In genomic region chr19:14473073-14473790, GRCh38 we compare ENCODE assay signal across 11 cellular contexts. TPM values are rescaled to one million over a fixed set of nuclear protein-coding genes. Genes with fewer than 3 reads are reported as not detected.
DNase-seq lines count a peak whose midpoint lies in the region; FAIRE-seq and TF ChIP-seq lines count a peak whose summit lies in the region.
"Had no signal": no experiment of that assay in that cellular context is flagged by ENCODE, and none has a peak within 500 bp of the region (broad histone marks: within the 10 kb centered on the region; RNA-seq: fewer than 3 reads in every experiment).

No MANE protein-coding gene starts in this region.

- H3K4me1 ChIP-seq in ES-I3 (ENCODE audit: insufficient read depth, low read length) (peaks cover 16% of the 10 kb centered on the region), uterus (peaks cover 0 to 14% of the 10 kb centered on the region in 2 donors)

- TF ChIP-seq CTCF in HFFc6 (IDR thresholded peaks at IDR 0.05) (no peak), nephron progenitor cell (IDR thresholded peaks at IDR 0.05) (no peak), D721Med (IDR thresholded peaks at IDR 0.05; ENCODE audit: insufficient read depth, missing control alignments) (no peak), uterus (IDR thresholded peaks at IDR 0.05) (no peak)

- DNase-seq in HFFc6 (no peak), ecto neural progenitor cell (ENCODE audit: low spot score) (peak; percentile 50), nephron progenitor cell (no peak), D721Med (ENCODE audit: insufficient read length, low spot score) (no peak), NCI-H128 (lab: John Stamatoyannopoulos, UW; ENCODE audit: unreplicated experiment) (no peak), uterus (no peak), globus pallidus (ENCODE audit: low spot score) (no peak)
- DNase-seq: cortex of kidney, GF-D8 had no signal

- H3K27me3 ChIP-seq in uterus = peaks cover 0 to 8% of the 10 kb centered on the region in 2 donors

- intact Hi-C loops in uterus (cut with DNase I; ENCODE audit: low total_unique reads) = no loop called here

- H3K4me1 Mint-ChIP-seq in HFFc6 (ENCODE audit: low read depth) (peaks cover 24% of the 10 kb centered on the region), nephron progenitor cell (peaks cover 43% of the 10 kb centered on the region)

- no peak overlapping the region for H3K4me3 ChIP-seq in uterus

- peak overlapping the region; percentile 71; the same call in 1 of the 2 replicates for H3K9ac ChIP-seq in ES-I3 (ENCODE audit: low read depth, low read length)

- no peak for FAIRE-seq in D721Med (lab: Jason Lieb, UNC)

- TF ChIP-seq POLR2A in uterus (IDR thresholded peaks at IDR 0.05) = no peak

- H3K27ac Mint-ChIP-seq in HFFc6 (no peak overlapping the region), nephron progenitor cell (no peak overlapping the region)

- no peaks in the 10 kb centered on the region for H3K9me3 ChIP-seq in ES-I3 (ENCODE audit: control insufficient read depth, insufficient read depth, low read length)
- H3K9me3 ChIP-seq in uterus = no peaks in the 10 kb centered on the region

- H3K27me3 Mint-ChIP-seq in HFFc6 (ENCODE audit: insufficient read depth) = peaks cover 22% of the 10 kb centered on the region
- H3K27me3 Mint-ChIP-seq in nephron progenitor cell (ENCODE audit: low read depth, poor library complexity) = peaks cover 8% of the 10 kb centered on the region

- peaks cover 4% of the 10 kb centered on the region; the same call in 1 of the 2 replicates for H3K36me3 Mint-ChIP-seq in HFFc6 (ENCODE audit: low read depth)
- peaks cover 9% of the 10 kb centered on the region for H3K36me3 Mint-ChIP-seq in nephron progenitor cell (ENCODE audit: low read depth)

- H3K36me3 ChIP-seq in ES-I3 (ENCODE audit: insufficient read depth, low read length) (no peaks in the 10 kb centered on the region), uterus (no peaks in the 10 kb centered on the region)

- 0 out of 2 replicates have a peak overlapping the region, but pooled peaks have one; percentile 9 for H3K4me3 Mint-ChIP-seq in HFFc6
- H3K4me3 Mint-ChIP-seq in nephron progenitor cell = peak overlapping the region; percentile 36

- H3K9me3 Mint-ChIP-seq in HFFc6 (no peaks in the 10 kb centered on the region), nephron progenitor cell (no peaks in the 10 kb centered on the region)

- no peak overlapping the region for H3K27ac ChIP-seq in uterus

RNA-seq across cellular contexts. Expression of gene PTGER1, which starts 1.9 kb away (rescaled TPM):
- 1 to 10 TPM in 2 of 6 experiments, under 1 TPM in 4; 0.41 to 4.1 (median 0.62) TPM for total RNA-seq in HFFc6 (2021; fragmentation: NEBNext Ultra II Directional; extraction: Animal tissue kit (Norgen Biotek cat#: 25700))
- 1 to 10 TPM in 1 of 4 donors, under 1 TPM in 1, not detected in 2; 0.30 to 1.2 TPM for total RNA-seq in uterus
- total RNA-seq: temporal lobe had no signal

RNA-seq across cellular contexts. Expression of gene GIPC1, which starts 22.7 kb away (rescaled TPM):
- 100 to 1,000 TPM; 169 to 204 (median 181) TPM for total RNA-seq in HFFc6 (2021; fragmentation: NEBNext Ultra II Directional; extraction: Animal tissue kit (Norgen Biotek cat#: 25700))
- total RNA-seq in uterus = 10 to 100 TPM; 14.1 to 70.0 (median 36.3) TPM

RNA-seq across cellular contexts. Expression of gene PKN1, which starts 40.1 kb away (rescaled TPM):
- total RNA-seq in HFFc6 (2021; fragmentation: NEBNext Ultra II Directional; extraction: Animal tissue kit (Norgen Biotek cat#: 25700)) = 100 to 1,000 TPM; 132 to 173 (median 149) TPM
- 100 to 1,000 TPM in 1 of 4 donors, 10 to 100 TPM in 3; 56.2 to 129 (median 82.4) TPM for total RNA-seq in uterus

RNA-seq across cellular contexts. Expression of gene DNAJB1, which starts 45.0 kb away (rescaled TPM):
- total RNA-seq in HFFc6 (2021; fragmentation: NEBNext Ultra II Directional; extraction: Animal tissue kit (Norgen Biotek cat#: 25700)) = 100 to 1,000 TPM in 3 of 6 experiments, 10 to 100 TPM in 3; 99.2 to 138 (median 103) TPM
- total RNA-seq in uterus = 10 to 100 TPM; 10.2 to 66.9 (median 40.6) TPM

RNA-seq across cellular contexts. Expression of gene DDX39A, which starts 54.1 kb away (rescaled TPM):
- 10 to 100 TPM; 52.5 to 82.7 (median 78.0) TPM for total RNA-seq in HFFc6 (2021; fragmentation: NEBNext Ultra II Directional; extraction: Animal tissue kit (Norgen Biotek cat#: 25700))
- 10 to 100 TPM; 41.3 to 91.2 (median 52.8) TPM for total RNA-seq in uterus
